Comparison of ENCODE assay signal across 24 cellular contexts in the genomic region with DNA sequence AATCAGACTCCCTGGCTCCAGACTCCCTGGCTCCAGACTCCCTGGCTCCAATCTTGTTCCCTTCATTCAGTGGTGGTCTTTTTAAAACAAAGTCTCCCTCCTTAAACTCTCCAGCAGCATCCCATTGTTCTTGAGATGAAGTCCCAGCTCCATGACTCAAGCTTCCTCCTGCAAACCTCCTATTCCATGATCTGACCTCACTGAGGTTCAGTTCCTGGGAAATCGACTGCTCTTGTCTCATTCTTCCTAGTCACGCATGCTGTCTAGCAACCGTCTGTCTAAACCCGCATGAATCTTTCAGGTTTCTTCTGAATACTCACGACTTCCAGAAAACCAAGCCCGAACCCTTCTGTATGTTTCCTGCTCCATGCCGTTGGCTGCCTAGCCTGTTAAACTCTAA.
DNase-seq lines count a peak whose midpoint lies in the region; ATAC-seq and TF ChIP-seq lines count a peak whose summit lies in the region.
"Had no signal": no experiment of that assay in that cellular context is flagged by ENCODE, and none has a peak within 500 bp of the region (broad histone marks: within the 10 kb centered on the region; RNA-seq: fewer than 3 reads in every experiment).

No MANE protein-coding gene starts in this region.

- H3K36me3 Mint-ChIP-seq in activated CD8-positive, alpha-beta T cell treated with anti-CD3 and anti-CD28 coated beads for 36 hours (ENCODE audit: low read depth): peaks cover 56% of the 10 kb centered on the region
- H3K36me3 Mint-ChIP-seq in activated CD8-positive, alpha-beta T cell treated with anti-CD3 and anti-CD28 coated beads, Interleukin-2, amount 10 ng/mL, durations not matched to agents 7 days and 5 days (ENCODE audit: low read depth): peaks cover 66% of the 10 kb centered on the region
- peaks cover 6% of the 10 kb centered on the region for H3K36me3 Mint-ChIP-seq in IgD-negative memory B cell
- peaks cover 38% of the 10 kb centered on the region for H3K36me3 Mint-ChIP-seq in nephron progenitor cell (ENCODE audit: low read depth)

- no peak for ATAC-seq in activated CD8-positive, alpha-beta T cell treated with anti-CD3 and anti-CD28 coated beads for 36 hours
- no peak for ATAC-seq in activated CD8-positive, alpha-beta T cell treated with anti-CD3 and anti-CD28 coated beads, Interleukin-2, amount 10 ng/mL, durations not matched to agents 7 days and 5 days
- ATAC-seq in HG02642 (IDR thresholded peaks at IDR 0.05; ENCODE audit: poor library complexity, unreplicated experiment): no peak
- ATAC-seq: HepG2; stimulated activated naive B cell treated with anti-CD40 and anti-IgM and Interleukin-4, amounts not matched to agents 10 μg/mL and 1 μg/mL and 100 μg/mL, for 72 hours had no signal

- CTCF ChIA-PET in activated CD8-positive, alpha-beta T cell treated with anti-CD3 and anti-CD28 coated beads for 36 hours (lab: Charles Lee): no interaction called here
- CTCF ChIA-PET in activated CD8-positive, alpha-beta T cell treated with anti-CD3 and anti-CD28 coated beads, Interleukin-2, amount 10 ng/mL, durations not matched to agents 7 days and 5 days (lab: Charles Lee): no interaction called here

- no peak for DNase-seq in activated CD8-positive, alpha-beta T cell treated with anti-CD3 and anti-CD28 coated beads for 36 hours
- no peak for DNase-seq in activated CD8-positive, alpha-beta T cell treated with anti-CD3 and anti-CD28 coated beads, Interleukin-2, amount 10 ng/mL, durations not matched to agents 7 days and 5 days
- DNase-seq in dermis blood vessel endothelial cell (peak; percentile 97), nephron progenitor cell (no peak), NCI-H524 treated with DMSO at 0.1 percent for 48 hours (lab: John Stamatoyannopoulos, UW) (no peak), C1 segment of cervical spinal cord (lab: John Stamatoyannopoulos, UW) (no peak)
- DNase-seq: activated CD4-positive, alpha-beta T cell treated with anti-CD3 and anti-CD28 coated beads, Interleukin-2, amount 10 ng/mL, durations not matched to agents 7 days and 5 days; activated CD8-positive, alpha-beta memory T cell treated with anti-CD3 and anti-CD28 coated beads, Interleukin-2, amount 50 U/mL, for 4 hours; activated gamma-delta T cell; Caco-2; DND-41; left colon; mesenchymal stem cell; NCI-H187 treated with DMSO at 0.1 percent for 48 hours; NCI-H2227 treated with DMSO at 0.1 percent for 48 hours; NCI-H748 treated with DMSO at 0.1 percent for 48 hours; stimulated activated CD4-positive, alpha-beta T cell treated with anti-CD3 and anti-CD28 coated beads, Interleukin-2, amount 100 ng/mL, for 48 hours; stimulated activated naive B cell treated with anti-CD40 and anti-IgM and Interleukin-4, amounts not matched to agents 10 μg/mL and 1 μg/mL and 100 μg/mL, for 72 hours; testis; uterus had no signal

- peaks cover 2% of the 10 kb centered on the region for H3K4me1 Mint-ChIP-seq in activated CD8-positive, alpha-beta T cell treated with anti-CD3 and anti-CD28 coated beads for 36 hours (ENCODE audit: low read depth)
- H3K4me1 Mint-ChIP-seq in activated CD8-positive, alpha-beta T cell treated with anti-CD3 and anti-CD28 coated beads, Interleukin-2, amount 10 ng/mL, durations not matched to agents 7 days and 5 days (ENCODE audit: low read depth): no peaks in the 10 kb centered on the region
- H3K4me1 Mint-ChIP-seq in IgD-negative memory B cell: no peaks in the 10 kb centered on the region
- H3K4me1 Mint-ChIP-seq in nephron progenitor cell: peaks cover 40% of the 10 kb centered on the region
- H3K4me1 Mint-ChIP-seq: activated CD4-positive, alpha-beta T cell treated with anti-CD3 and anti-CD28 coated beads, Interleukin-2, amount 10 ng/mL, durations not matched to agents 7 days and 5 days; stimulated activated naive B cell treated with anti-CD40 and anti-IgM and Interleukin-4, amounts not matched to agents 10 μg/mL and 1 μg/mL and 100 μg/mL, for 72 hours had no signal

- H3K27me3 Mint-ChIP-seq in activated CD8-positive, alpha-beta T cell treated with anti-CD3 and anti-CD28 coated beads for 36 hours: no peaks in the 10 kb centered on the region
- H3K27me3 Mint-ChIP-seq in activated CD8-positive, alpha-beta T cell treated with anti-CD3 and anti-CD28 coated beads, Interleukin-2, amount 10 ng/mL, durations not matched to agents 7 days and 5 days (ENCODE audit: low read depth): no peaks in the 10 kb centered on the region
- H3K27me3 Mint-ChIP-seq in IgD-negative memory B cell (no peaks in the 10 kb centered on the region), nephron progenitor cell (ENCODE audit: low read depth, poor library complexity) (peaks cover 2% of the 10 kb centered on the region)
- H3K27me3 Mint-ChIP-seq: activated CD4-positive, alpha-beta T cell treated with anti-CD3 and anti-CD28 coated beads, Interleukin-2, amount 10 ng/mL, durations not matched to agents 7 days and 5 days; stimulated activated naive B cell treated with anti-CD40 and anti-IgM and Interleukin-4, amounts not matched to agents 10 μg/mL and 1 μg/mL and 100 μg/mL, for 72 hours had no signal

- intact Hi-C loops in activated CD8-positive, alpha-beta T cell treated with anti-CD3 and anti-CD28 coated beads for 36 hours (cut with micrococcal nuclease): no loop called here

- POLR2A ChIA-PET in activated CD8-positive, alpha-beta T cell treated with anti-CD3 and anti-CD28 coated beads for 36 hours (lab: Charles Lee): no interaction called here
- POLR2A ChIA-PET in activated CD8-positive, alpha-beta T cell treated with anti-CD3 and anti-CD28 coated beads, Interleukin-2, amount 10 ng/mL, durations not matched to agents 7 days and 5 days (lab: Charles Lee): no interaction called here

- no peak for TF ChIP-seq CTCF in activated CD8-positive, alpha-beta T cell treated with anti-CD3 and anti-CD28 coated beads for 36 hours (IDR thresholded peaks at IDR 0.05)
- no peak for TF ChIP-seq CTCF in nephron progenitor cell (IDR thresholded peaks at IDR 0.05)

- H3K4me3 Mint-ChIP-seq in activated CD8-positive, alpha-beta T cell treated with anti-CD3 and anti-CD28 coated beads for 36 hours: no peak overlapping the region
- no peak overlapping the region for H3K4me3 Mint-ChIP-seq in activated CD8-positive, alpha-beta T cell treated with anti-CD3 and anti-CD28 coated beads, Interleukin-2, amount 10 ng/mL, durations not matched to agents 7 days and 5 days
- H3K4me3 Mint-ChIP-seq in IgD-negative memory B cell (no peak overlapping the region), nephron progenitor cell (no peak overlapping the region)
- H3K4me3 Mint-ChIP-seq: activated CD4-positive, alpha-beta T cell treated with anti-CD3 and anti-CD28 coated beads, Interleukin-2, amount 10 ng/mL, durations not matched to agents 7 days and 5 days; stimulated activated naive B cell treated with anti-CD40 and anti-IgM and Interleukin-4, amounts not matched to agents 10 μg/mL and 1 μg/mL and 100 μg/mL, for 72 hours; T-helper 1 cell treated with Interleukin-12 subunit alpha and Interleukin-12 subunit beta and Interleukin-4 antibody, amounts not matched to agents 30 μg/mL and 1 μg/mL, for 36 hours had no signal

- H3K9me3 Mint-ChIP-seq in activated CD8-positive, alpha-beta T cell treated with anti-CD3 and anti-CD28 coated beads for 36 hours: no peaks in the 10 kb centered on the region
- no peaks in the 10 kb centered on the region for H3K9me3 Mint-ChIP-seq in activated CD8-positive, alpha-beta T cell treated with anti-CD3 and anti-CD28 coated beads, Interleukin-2, amount 10 ng/mL, durations not matched to agents 7 days and 5 days (ENCODE audit: insufficient read depth)
- H3K9me3 Mint-ChIP-seq in IgD-negative memory B cell: no peaks in the 10 kb centered on the region
- no peaks in the 10 kb centered on the region for H3K9me3 Mint-ChIP-seq in nephron progenitor cell
- H3K9me3 Mint-ChIP-seq: activated CD4-positive, alpha-beta T cell treated with anti-CD3 and anti-CD28 coated beads, Interleukin-2, amount 10 ng/mL, durations not matched to agents 7 days and 5 days; stimulated activated naive B cell treated with anti-CD40 and anti-IgM and Interleukin-4, amounts not matched to agents 10 μg/mL and 1 μg/mL and 100 μg/mL, for 72 hours; T-helper 1 cell treated with Interleukin-12 subunit alpha and Interleukin-12 subunit beta and Interleukin-4 antibody, amounts not matched to agents 30 μg/mL and 1 μg/mL, for 36 hours had no signal

- peak overlapping the region; percentile 50 for H3K27ac Mint-ChIP-seq in activated CD8-positive, alpha-beta T cell treated with anti-CD3 and anti-CD28 coated beads for 36 hours
- H3K27ac Mint-ChIP-seq in activated CD8-positive, alpha-beta T cell treated with anti-CD3 and anti-CD28 coated beads, Interleukin-2, amount 10 ng/mL, durations not matched to agents 7 days and 5 days: no peak overlapping the region
- H3K27ac Mint-ChIP-seq in IgD-negative memory B cell (peak overlapping the region; percentile 27 to 69 (median 63)), nephron progenitor cell (peak overlapping the region; percentile 32)
- H3K27ac Mint-ChIP-seq: activated CD4-positive, alpha-beta T cell treated with anti-CD3 and anti-CD28 coated beads, Interleukin-2, amount 10 ng/mL, durations not matched to agents 7 days and 5 days; stimulated activated naive B cell treated with anti-CD40 and anti-IgM and Interleukin-4, amounts not matched to agents 10 μg/mL and 1 μg/mL and 100 μg/mL, for 72 hours; T-helper 1 cell treated with Interleukin-12 subunit alpha and Interleukin-12 subunit beta and Interleukin-4 antibody, amounts not matched to agents 30 μg/mL and 1 μg/mL, for 36 hours had no signal
